28 cellular contexts compared by ENCODE assay signal in the genomic region with DNA sequence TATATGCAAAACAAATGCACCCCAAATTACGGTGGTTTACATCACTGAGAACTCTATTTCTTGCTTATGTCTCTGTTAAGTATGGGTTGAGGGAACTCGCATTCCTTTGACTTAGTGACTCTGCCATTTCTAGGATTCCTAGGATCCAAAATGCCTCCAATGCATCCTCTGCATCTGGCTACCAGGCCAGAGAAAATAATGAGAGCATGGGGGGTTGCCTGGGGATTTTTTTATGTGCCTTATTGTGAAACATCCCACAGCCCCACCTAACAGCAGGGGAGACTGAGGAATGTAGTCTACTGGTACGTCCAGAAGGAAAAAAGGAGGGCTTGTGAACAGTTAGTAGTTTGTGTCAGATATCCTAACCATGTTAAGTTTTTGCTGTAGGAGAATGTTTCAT.
A peak's percentile ranks its signal among the peaks of the same experiment; 100 is the strongest.
DNase-seq lines count a peak whose midpoint lies in the region; ATAC-seq, FAIRE-seq and TF ChIP-seq lines count a peak whose summit lies in the region.
"Had no signal": no experiment of that assay in that cellular context is flagged by ENCODE, and none has a peak within 500 bp of the region (broad histone marks: within the 10 kb centered on the region; RNA-seq: fewer than 3 reads in every experiment).

No MANE protein-coding gene starts in this region.

- FAIRE-seq in A549 (lab: Jason Lieb, UNC): no peak
- FAIRE-seq: bronchial epithelial cell, colon, D721Med, GM18507 had no signal

- RAD21 ChIA-PET in HCT116 (lab: Charles Lee; ENCODE audit: low non-redundant PET in 1 of 2, low total read pairs in 2 of 2, uncharacterized antibody in 2 of 2, unreplicated experiment in 2 of 2): no interaction called here

- POLR2A ChIA-PET in A549 (lab: Yijun Ruan, JAX): no interaction called here
- POLR2A ChIA-PET in HCT116 (lab: Charles Lee): no interaction called here

- intact Hi-C loops in HCT116 (cut with micrococcal nuclease): no loop called here

- in situ Hi-C loops in brain microvascular endothelial cell (cut with HindIII; ENCODE audit: low pct_ligation_motif_present, low sequenced_read_pairs): no loop called here

- BruUV-seq in HCT116 (replicated peaks; lab: Mats Ljungman, UMichigan): no TSS peak

- H3K4me1 ChIP-seq in A549 (peaks cover 29% of the 10 kb centered on the region), HCT116 (ENCODE audit: control insufficient read depth in 1 of 2, insufficient read depth in 2 of 2, low read length in 2 of 2) (peaks cover 12 to 32% of the 10 kb centered on the region in 2 experiments; a peak in 3 of 4 replicates), mesodermal cell (ENCODE audit: control insufficient read depth, insufficient read depth, low read length, poor library complexity, severe bottlenecking) (peaks cover 13% of the 10 kb centered on the region)
- H3K4me1 ChIP-seq: gastroesophageal sphincter, right lobe of liver had no signal

- DNase-seq in A549 (ENCODE audit: low read depth in 1 of 2, low spot score in 1 of 2) (no peak), HCT116 (ENCODE audit: low read depth, low spot score) (no peak), brain microvascular endothelial cell (no peak), NCI-H1417 (lab: John Stamatoyannopoulos, UW) (no peak)
- no peak for DNase-seq in stimulated activated CD4-positive, alpha-beta T cell treated with anti-CD3 and anti-CD28 coated beads, Interleukin-12 subunit alpha, Interleukin-12 subunit beta, amount 100 ng/mL, for 4 hours
- DNase-seq: activated CD4-positive, alpha-beta T cell treated with anti-CD3 and anti-CD28 coated beads for 4 hours; activated naive CD4-positive, alpha-beta T cell treated with anti-CD3 and anti-CD28 coated beads, Interleukin-2, amount 50 U/mL, for 16 hours; AML-193; amygdala; CD4-positive, CD25-positive, alpha-beta regulatory T cell; NCI-H1048; NCI-H1694 treated with DMSO at 0.1 percent for 48 hours; NCI-H82; right lobe of liver; stimulated activated CD4-positive, alpha-beta T cell treated with anti-CD3 and anti-CD28 coated beads, Interleukin-15, amount 100 ng/mL, for 24 hours had no signal

- H3K27me3 ChIP-seq in HCT116 (ENCODE audit: insufficient read depth, low read length) (no peaks in the 10 kb centered on the region), brain microvascular endothelial cell (replicated peaks) (no peaks in the 10 kb centered on the region)
- H3K27me3 ChIP-seq: gastroesophageal sphincter, hepatocyte, right lobe of liver, SJCRH30 had no signal

- 74% methylated on average over 3 of the region's 3 CpGs for WGBS in A549 (ENCODE audit: missing lambda C conversion rate)
- 63 to 100% methylated on average over 1 of the region's 3 CpGs for WGBS in mesodermal cell (ENCODE audit: insufficient coverage in 2 of 2), 2 experiments

- TF ChIP-seq EP300 in A549 (IDR thresholded peaks at IDR 0.05): no peak

- no peaks in the 10 kb centered on the region for H3K9me2 ChIP-seq in HCT116 (ENCODE audit: insufficient read depth)

- TF ChIP-seq RAD21 in A549 (conservative IDR thresholded peaks at IDR 0.05 in 1 of 2, IDR thresholded peaks at IDR 0.05 in 1 of 2) (no peak), HCT116 (IDR thresholded peaks at IDR 0.05; ENCODE audit: low read depth) (no peak)

- peak overlapping the region; percentile 66 for H2AFZ ChIP-seq in HCT116 (ENCODE audit: low read depth, low read length, poor library complexity, severe bottlenecking)
- H2AFZ ChIP-seq: hepatocyte had no signal

- H3K4me2 ChIP-seq in A549: peak overlapping the region; percentile 55; the same call in 2 of the 3 replicates
- H3K4me2 ChIP-seq in HCT116 (ENCODE audit: low read length): peak overlapping the region; percentile 44
- H3K4me2 ChIP-seq: hepatocyte had no signal

- CTCF ChIA-PET in A549 (lab: Yijun Ruan, JAX): no interaction called here
- CTCF ChIA-PET in HCT116 (lab: Charles Lee): no interaction called here

- no peak for TF ChIP-seq CTCF in A549 (IDR thresholded peaks at IDR 0.05)
- TF ChIP-seq CTCF in HCT116 (IDR thresholded peaks at IDR 0.05 in 2 of 3, conservative IDR thresholded peaks at IDR 0.05 in 1 of 3; ENCODE audit: borderline replicate concordance in 1 of 3, insufficient read depth in 1 of 3, low read depth in 2 of 3, low read length in 2 of 3): no peak
- TF ChIP-seq CTCF in brain microvascular endothelial cell (IDR thresholded peaks at IDR 0.05; ENCODE audit: low read depth, low read length, missing control alignments): no peak

- no peaks in the 10 kb centered on the region for H3K79me2 ChIP-seq in HCT116 (ENCODE audit: insufficient read depth, low read length)
- H3K79me2 ChIP-seq: hepatocyte had no signal

- ATAC-seq in A549 (0 out of 6 replicates have a peak, but pooled peaks of 1 of the 2 experiments have one; percentile 22), HCT116 (peak; percentile 19; the same call in 1 of the 2 replicates), GM18861 (IDR thresholded peaks at IDR 0.05; ENCODE audit: unreplicated experiment) (no peak), HG02970 (IDR thresholded peaks at IDR 0.05; ENCODE audit: low FRiP score, unreplicated experiment) (no peak)
- ATAC-seq: gastroesophageal sphincter; right lobe of liver; stimulated activated effector memory CD8-positive, alpha-beta T cell treated with anti-CD3 and anti-CD28 coated beads, Interleukin-12 subunit alpha, Interleukin-12 subunit beta, amount 100 ng/mL, for 72 hours had no signal

- H3K9me3 ChIP-seq in A549: no peaks in the 10 kb centered on the region
- H3K9me3 ChIP-seq in HCT116 (ENCODE audit: control insufficient read depth in 1 of 2, insufficient read depth in 1 of 2, low read depth in 1 of 2, low read length in 2 of 2): no peaks in the 10 kb centered on the region
- no peaks in the 10 kb centered on the region for H3K9me3 ChIP-seq in mesodermal cell (ENCODE audit: control insufficient read depth, low read length)
- H3K9me3 ChIP-seq: gastroesophageal sphincter, right lobe of liver, SJCRH30 had no signal

- no peaks in the 10 kb centered on the region for H3K36me3 ChIP-seq in HCT116 (ENCODE audit: control insufficient read depth in 1 of 2, insufficient read depth in 2 of 2, low read length in 2 of 2)
- H3K36me3 ChIP-seq in brain microvascular endothelial cell (replicated peaks): no peaks in the 10 kb centered on the region
- H3K36me3 ChIP-seq in mesodermal cell (ENCODE audit: control insufficient read depth, insufficient read depth, low read length): no peaks in the 10 kb centered on the region
- H3K36me3 ChIP-seq: gastroesophageal sphincter, right lobe of liver, SJCRH30 had no signal

- TF ChIP-seq POLR2A in A549 (IDR thresholded peaks at IDR 0.05; ENCODE audit: low read length) (no peak), HCT116 (IDR thresholded peaks at IDR 0.05; ENCODE audit: borderline replicate concordance, extremely low read depth, insufficient read depth, insufficient read length) (no peak)

- H4K20me1 ChIP-seq in HCT116 (ENCODE audit: insufficient read depth): no peaks in the 10 kb centered on the region

- no peak overlapping the region for H3K4me3 ChIP-seq in A549
- no peak overlapping the region for H3K4me3 ChIP-seq in HCT116 (replicated peaks in 1 of 2; ENCODE audit: low read depth in 1 of 2, low read length in 2 of 2)
- no peak overlapping the region for H3K4me3 ChIP-seq in brain microvascular endothelial cell (ENCODE audit: low read depth, low read length)
- no peak overlapping the region for H3K4me3 ChIP-seq in mesodermal cell (ENCODE audit: extremely low read depth, insufficient read depth, low read length, poor library complexity, severe bottlenecking)
- H3K4me3 ChIP-seq: gastroesophageal sphincter, hepatocyte, right lobe of liver, SJCRH30 had no signal

- H3K27ac ChIP-seq in A549: peak overlapping the region; percentile 9 to 31; a peak in 1 of 6 replicates
- H3K27ac ChIP-seq in HCT116 (ENCODE audit: low read depth, low read length): no peak overlapping the region
- H3K27ac ChIP-seq in brain microvascular endothelial cell: peak overlapping the region; percentile 58
- H3K27ac ChIP-seq in mesodermal cell (ENCODE audit: low read depth, low read length, severe bottlenecking): peak overlapping the region; percentile 90
- H3K27ac ChIP-seq: 22Rv1, gastroesophageal sphincter, hepatocyte, right lobe of liver, SJCRH30, VCaP had no signal

- no peak overlapping the region for H3K9ac ChIP-seq in HCT116 (ENCODE audit: low read length)

TF ChIP-seq in A549, 52 proteins besides CTCF, POLR2A, EP300 and RAD21 (continues in another document):
- TF ChIP-seq CBX8 (IDR thresholded peaks at IDR 0.05): no peak
- TF ChIP-seq POLR2AphosphoS2 (conservative IDR thresholded peaks at IDR 0.05; ENCODE audit: low read length): no peak
- no peak for TF ChIP-seq HDAC2 (IDR thresholded peaks at IDR 0.05)
- TF ChIP-seq CHD4 (IDR thresholded peaks at IDR 0.05; ENCODE audit: borderline replicate concordance): no peak

TF ChIP-seq in HCT116, 20 proteins besides CTCF, POLR2A, EP300 and RAD21:
- no peak for TF ChIP-seq POLR2AphosphoS5 (IDR thresholded peaks at IDR 0.05; ENCODE audit: low read depth, low read length)
- no peak for TF ChIP-seq JUND (IDR thresholded peaks at IDR 0.05)
- no peak for TF ChIP-seq SP1 (IDR thresholded peaks at IDR 0.05; ENCODE audit: low read depth)
- no peak for TF ChIP-seq SIN3A (IDR thresholded peaks at IDR 0.05; ENCODE audit: low read depth)
- TF ChIP-seq, protein P1, sequence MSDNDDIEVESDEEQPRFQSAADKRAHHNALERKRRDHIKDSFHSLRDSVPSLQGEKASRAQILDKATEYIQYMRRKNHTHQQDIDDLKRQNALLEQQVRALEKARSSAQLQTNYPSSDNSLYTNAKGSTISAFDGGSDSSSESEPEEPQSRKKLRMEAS (IDR thresholded peaks at IDR 0.05): no peak
- no peak for TF ChIP-seq ELF1 (IDR thresholded peaks at IDR 0.05; ENCODE audit: borderline replicate concordance, low read depth)
- TF ChIP-seq EZH2phosphoT487 (IDR thresholded peaks at IDR 0.05; ENCODE audit: borderline replicate concordance): no peak
- no peak for TF ChIP-seq EGR1 (IDR thresholded peaks at IDR 0.05; ENCODE audit: low read depth)
- no peak for TF ChIP-seq CBX3 (IDR thresholded peaks at IDR 0.05; ENCODE audit: low read depth)
- no peak for TF ChIP-seq SRF (IDR thresholded peaks at IDR 0.05; ENCODE audit: low read depth)
- TF ChIP-seq FOSL1 (IDR thresholded peaks at IDR 0.05; ENCODE audit: low read depth): no peak
- no peak for TF ChIP-seq ZNF274 (IDR thresholded peaks at IDR 0.05; ENCODE audit: low read depth, low read length)
